Comparison of ENCODE assay signal across 1 cellular context in genomic region chr5:76673125-76673524, GRCh38.
TF ChIP-seq lines count a peak whose summit lies in the region.

No MANE protein-coding gene starts in this region.

TF ChIP-seq in HepG2, 621 proteins besides CTCF, POLR2A, EP300 and RAD21 (continued from another document):
- TF ChIP-seq, protein P1, sequence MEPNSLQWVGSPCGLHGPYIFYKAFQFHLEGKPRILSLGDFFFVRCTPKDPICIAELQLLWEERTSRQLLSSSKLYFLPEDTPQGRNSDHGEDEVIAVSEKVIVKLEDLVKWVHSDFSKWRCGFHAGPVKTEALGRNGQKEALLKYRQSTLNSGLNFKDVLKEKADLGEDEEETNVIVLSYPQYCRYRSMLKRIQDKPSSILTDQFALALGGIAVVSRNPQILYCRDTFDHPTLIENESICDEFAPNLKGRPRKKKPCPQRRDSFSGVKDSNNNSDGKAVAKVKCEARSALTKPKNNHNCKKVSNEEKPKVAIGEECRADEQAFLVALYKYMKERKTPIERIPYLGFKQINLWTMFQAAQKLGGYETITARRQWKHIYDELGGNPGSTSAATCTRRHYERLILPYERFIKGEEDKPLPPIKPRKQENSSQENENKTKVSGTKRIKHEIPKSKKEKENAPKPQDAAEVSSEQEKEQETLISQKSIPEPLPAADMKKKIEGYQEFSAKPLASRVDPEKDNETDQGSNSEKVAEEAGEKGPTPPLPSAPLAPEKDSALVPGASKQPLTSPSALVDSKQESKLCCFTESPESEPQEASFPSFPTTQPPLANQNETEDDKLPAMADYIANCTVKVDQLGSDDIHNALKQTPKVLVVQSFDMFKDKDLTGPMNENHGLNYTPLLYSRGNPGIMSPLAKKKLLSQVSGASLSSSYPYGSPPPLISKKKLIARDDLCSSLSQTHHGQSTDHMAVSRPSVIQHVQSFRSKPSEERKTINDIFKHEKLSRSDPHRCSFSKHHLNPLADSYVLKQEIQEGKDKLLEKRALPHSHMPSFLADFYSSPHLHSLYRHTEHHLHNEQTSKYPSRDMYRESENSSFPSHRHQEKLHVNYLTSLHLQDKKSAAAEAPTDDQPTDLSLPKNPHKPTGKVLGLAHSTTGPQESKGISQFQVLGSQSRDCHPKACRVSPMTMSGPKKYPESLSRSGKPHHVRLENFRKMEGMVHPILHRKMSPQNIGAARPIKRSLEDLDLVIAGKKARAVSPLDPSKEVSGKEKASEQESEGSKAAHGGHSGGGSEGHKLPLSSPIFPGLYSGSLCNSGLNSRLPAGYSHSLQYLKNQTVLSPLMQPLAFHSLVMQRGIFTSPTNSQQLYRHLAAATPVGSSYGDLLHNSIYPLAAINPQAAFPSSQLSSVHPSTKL (CRISPR knock-in tag; IDR thresholded peaks at IDR 0.05) = 0 out of 2 replicates have a peak, but pooled peaks have one; percentile 28
- TF ChIP-seq ZBTB7A (CRISPR knock-in tag; IDR thresholded peaks at IDR 0.05) = no peak
- TF ChIP-seq HOXA9 (CRISPR knock-in tag; IDR thresholded peaks at IDR 0.05; ENCODE audit: borderline replicate concordance) = no peak
- no peak for TF ChIP-seq PAX8 (CRISPR knock-in tag; IDR thresholded peaks at IDR 0.05; ENCODE audit: borderline replicate concordance)
- no peak for TF ChIP-seq ZNF564 (CRISPR knock-in tag; IDR thresholded peaks at IDR 0.05)
- no peak for TF ChIP-seq GPN1 (CRISPR knock-in tag; IDR thresholded peaks at IDR 0.05; ENCODE audit: borderline replicate concordance)
- TF ChIP-seq GATAD2A (CRISPR knock-in tag; IDR thresholded peaks at IDR 0.05) = 0 out of 2 replicates have a peak, but pooled peaks have one; percentile 13
- no peak for TF ChIP-seq ZNF136 (CRISPR knock-in tag; IDR thresholded peaks at IDR 0.05; ENCODE audit: low read depth)
- no peak for TF ChIP-seq ZNF740 (CRISPR knock-in tag; IDR thresholded peaks at IDR 0.05)
- peak; percentile 58 for TF ChIP-seq HNF4A (CRISPR knock-in tag; IDR thresholded peaks at IDR 0.05)
- TF ChIP-seq FOXJ3 (CRISPR knock-in tag; IDR thresholded peaks at IDR 0.05; ENCODE audit: borderline replicate concordance) = no peak
- no peak for TF ChIP-seq ZNF607 (CRISPR knock-in tag; IDR thresholded peaks at IDR 0.05; ENCODE audit: borderline replicate concordance)
- TF ChIP-seq FOSL2 (CRISPR knock-in tag; IDR thresholded peaks at IDR 0.05) = no peak
- no peak for TF ChIP-seq ZNF567 (CRISPR knock-in tag; IDR thresholded peaks at IDR 0.05; ENCODE audit: borderline replicate concordance)
- TF ChIP-seq ZSCAN29 (CRISPR knock-in tag; conservative IDR thresholded peaks at IDR 0.05) = no peak
- TF ChIP-seq, protein P2, sequence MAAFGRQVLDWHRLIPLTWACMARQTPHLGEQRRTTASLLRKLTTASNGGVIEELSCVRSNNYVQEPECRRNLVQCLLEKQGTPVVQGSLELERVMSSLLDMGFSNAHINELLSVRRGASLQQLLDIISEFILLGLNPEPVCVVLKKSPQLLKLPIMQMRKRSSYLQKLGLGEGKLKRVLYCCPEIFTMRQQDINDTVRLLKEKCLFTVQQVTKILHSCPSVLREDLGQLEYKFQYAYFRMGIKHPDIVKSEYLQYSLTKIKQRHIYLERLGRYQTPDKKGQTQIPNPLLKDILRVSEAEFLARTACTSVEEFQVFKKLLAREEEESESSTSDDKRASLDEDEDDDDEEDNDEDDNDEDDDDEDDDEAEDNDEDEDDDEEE (CRISPR knock-in tag; IDR thresholded peaks at IDR 0.05) = no peak
- TF ChIP-seq ZMYM2 (CRISPR knock-in tag; IDR thresholded peaks at IDR 0.05) = no peak
